Comparison of ENCODE assay signal across 10 cellular contexts in the genomic region with DNA sequence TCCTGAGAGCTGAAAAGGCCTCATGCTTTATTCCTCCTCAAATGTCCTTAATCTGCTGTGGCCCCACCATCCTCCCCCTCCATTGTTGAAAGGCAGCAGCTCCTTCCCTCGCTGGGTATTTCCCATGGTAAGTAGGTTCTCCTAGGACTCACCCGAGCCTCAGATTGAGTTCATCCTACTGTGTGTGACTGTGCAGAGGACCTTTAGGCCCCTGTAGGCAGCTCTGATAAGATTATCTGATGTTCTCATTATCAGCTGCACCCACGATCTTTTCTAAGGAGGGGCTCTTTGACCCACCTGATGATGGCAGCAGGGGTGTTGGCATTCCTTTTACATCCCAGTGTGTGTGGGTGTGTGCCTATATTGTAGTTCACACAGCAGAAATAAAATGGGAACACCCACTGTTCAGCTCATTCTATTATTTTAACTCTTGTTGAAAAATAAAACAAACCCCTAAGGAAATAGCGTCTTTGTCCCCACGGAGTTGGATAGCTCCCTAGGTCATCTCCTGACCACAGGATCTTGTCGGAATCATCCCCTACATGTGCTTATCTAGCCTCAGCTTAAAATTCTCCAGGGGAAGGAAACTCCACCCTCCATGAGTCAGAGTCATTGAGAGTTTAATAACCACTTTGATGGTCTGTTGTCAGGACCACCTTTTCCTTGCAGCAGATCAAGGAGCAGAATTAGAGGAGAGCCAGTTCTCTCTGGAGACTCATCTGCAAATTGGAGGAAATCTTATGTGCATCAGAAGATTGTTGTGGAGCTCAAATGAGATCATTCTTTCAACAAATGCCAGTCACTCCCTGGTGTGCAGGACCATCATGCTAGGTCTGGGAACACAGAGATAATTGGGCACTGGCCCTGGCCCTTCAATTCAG. TPM values are rescaled to one million over a fixed set of nuclear protein-coding genes. Genes with fewer than 3 reads are reported as not detected.
DNase-seq lines count a peak whose midpoint lies in the region; ATAC-seq and TF ChIP-seq lines count a peak whose summit lies in the region.
"Had no signal": no experiment of that assay in that cellular context is flagged by ENCODE, and none has a peak within 500 bp of the region (broad histone marks: within the 10 kb centered on the region; RNA-seq: fewer than 3 reads in every experiment).

No MANE protein-coding gene starts in this region.

- H3K4me1 ChIP-seq in RWPE2 (ENCODE audit: insufficient read depth, poor library complexity, severe bottlenecking): peaks cover 31% of the 10 kb centered on the region
- H3K4me1 ChIP-seq in esophagus squamous epithelium: peaks cover 5 to 60% (median 17%) of the 10 kb centered on the region in 3 donors
- H3K4me1 ChIP-seq in neural progenitor cell: peaks cover 34% of the 10 kb centered on the region
- H3K4me1 ChIP-seq in GM23338 (ENCODE audit: insufficient read depth): no peaks in the 10 kb centered on the region; the same call in 1 of the 2 replicates

- H3F3A ChIP-seq in neural progenitor cell (ENCODE audit: low read depth) (peaks cover 16% of the 10 kb centered on the region), GM23338 (replicated peaks; ENCODE audit: low read depth) (no peaks in the 10 kb centered on the region)

- H3K79me2 ChIP-seq in neural progenitor cell (ENCODE audit: low read depth) (no peaks in the 10 kb centered on the region), GM23338 (replicated peaks; ENCODE audit: insufficient read depth) (no peaks in the 10 kb centered on the region)

- TF ChIP-seq POLR2A in esophagus squamous epithelium (IDR thresholded peaks at IDR 0.05): no peak

- intact Hi-C loops in CD14-positive monocyte (cut with micrococcal nuclease) (no loop called here), esophagus squamous epithelium (cut with DNase I) (no loop called here)

- H3K4me3 Mint-ChIP-seq in CD14-positive monocyte (peak overlapping the region in 1 of 2 donors; percentile 95), neural progenitor cell (peak overlapping the region; percentile 57), GM23338 (no peak overlapping the region)
- H3K4me3 Mint-ChIP-seq: CD8-positive, alpha-beta T cell had no signal

- H3K36me3 ChIP-seq in RWPE2 (ENCODE audit: low read depth) (no peaks in the 10 kb centered on the region), esophagus squamous epithelium (peaks cover 0 to 9% (median 0%) of the 10 kb centered on the region in 3 donors), neural progenitor cell (no peaks in the 10 kb centered on the region), GM23338 (ENCODE audit: insufficient read depth) (no peaks in the 10 kb centered on the region)

- peak overlapping the region; percentile 21 for H2AFZ ChIP-seq in neural progenitor cell (replicated peaks)
- no peak overlapping the region for H2AFZ ChIP-seq in GM23338

- 38 to 60% methylated on average over 6 of the region's 6 CpGs for WGBS in esophagus squamous epithelium, 2 donors

- H3K9me3 ChIP-seq in RWPE2 (ENCODE audit: severe bottlenecking): no peaks in the 10 kb centered on the region
- H3K9me3 ChIP-seq in esophagus squamous epithelium: no peaks in the 10 kb centered on the region
- H3K9me3 ChIP-seq in neural progenitor cell (ENCODE audit: low read depth): no peaks in the 10 kb centered on the region

- H3K4me3 ChIP-seq in RWPE2 (ENCODE audit: severe bottlenecking) (no peak overlapping the region), esophagus squamous epithelium (peak overlapping the region in 1 of 4 donors; percentile 31), neural progenitor cell (no peak overlapping the region), GM23338 (no peak overlapping the region)

- H3K27me3 Mint-ChIP-seq in CD14-positive monocyte (ENCODE audit: low read depth in 3 of 3) (peaks cover 0 to 3% (median 1%) of the 10 kb centered on the region in 3 donors), neural progenitor cell (ENCODE audit: insufficient read depth, low read depth) (peaks cover 7% of the 10 kb centered on the region), GM23338 (ENCODE audit: insufficient read depth, low read depth, poor library complexity) (peaks cover 9% of the 10 kb centered on the region)

- H3K4me2 ChIP-seq in neural progenitor cell: peak overlapping the region; percentile 19
- no peak overlapping the region for H3K4me2 ChIP-seq in GM23338

- H3K9me3 Mint-ChIP-seq in CD14-positive monocyte (no peaks in the 10 kb centered on the region), neural progenitor cell (no peaks in the 10 kb centered on the region), GM23338 (peaks cover 5% of the 10 kb centered on the region; the same call in 2 of the 3 replicates)

- peak overlapping the region; percentile 84 for H3K27ac ChIP-seq in RWPE2 (ENCODE audit: poor library complexity, severe bottlenecking)
- H3K27ac ChIP-seq in esophagus squamous epithelium: peak overlapping the region; percentile 74 to 85 (median 82)
- H3K27ac ChIP-seq in neural progenitor cell: no peak overlapping the region
- no peak overlapping the region for H3K27ac ChIP-seq in GM23338 (ENCODE audit: low read depth)

- H3K4me1 Mint-ChIP-seq in CD14-positive monocyte: peaks cover 22% of the 10 kb centered on the region
- peaks cover 50% of the 10 kb centered on the region for H3K4me1 Mint-ChIP-seq in neural progenitor cell
- peaks cover 19% of the 10 kb centered on the region; the same call in 2 of the 3 replicates for H3K4me1 Mint-ChIP-seq in GM23338

- H4K20me1 ChIP-seq in neural progenitor cell (ENCODE audit: low read depth): no peaks in the 10 kb centered on the region
- H4K20me1 ChIP-seq in GM23338 (replicated peaks; ENCODE audit: insufficient read depth): no peaks in the 10 kb centered on the region

- H3K27ac Mint-ChIP-seq in CD14-positive monocyte (peak overlapping the region in 4 of 7 donors; percentile 19 to 90 (median 69)), neural progenitor cell (peak overlapping the region; percentile 35), GM23338 (no peak overlapping the region)
- H3K27ac Mint-ChIP-seq: CD8-positive, alpha-beta T cell had no signal

- H3K9me2 ChIP-seq in GM23338 (ENCODE audit: insufficient read depth): no peaks in the 10 kb centered on the region

- H3K36me3 Mint-ChIP-seq in CD14-positive monocyte (no peaks in the 10 kb centered on the region), neural progenitor cell (peaks cover 9% of the 10 kb centered on the region), GM23338 (ENCODE audit: low read depth) (no peaks in the 10 kb centered on the region)

- no peak for ATAC-seq in RWPE2 (ENCODE audit: low read depth)
- ATAC-seq in GM23338: no peak
- no peak for ATAC-seq in HG03342 (IDR thresholded peaks at IDR 0.05; ENCODE audit: unreplicated experiment)
- ATAC-seq: CD8-positive, alpha-beta T cell had no signal

- H3K9ac ChIP-seq in neural progenitor cell: no peak overlapping the region

- no peak for DNase-seq in CD14-positive monocyte (ENCODE audit: low spot score)
- no peak for DNase-seq in RWPE2 (ENCODE audit: low spot score)
- DNase-seq in esophagus squamous epithelium (lab: John Stamatoyannopoulos, UW): no peak
- peak; percentile 13 for DNase-seq in neural progenitor cell (ENCODE audit: low spot score)
- no peak for DNase-seq in GM23338 (ENCODE audit: low spot score)
- DNase-seq in cerebellum (ENCODE audit: low spot score): no peak
- DNase-seq in RPMI8226: no peak
- DNase-seq: activated CD4-positive, alpha-beta T cell treated with anti-CD3 and anti-CD28 coated beads for 1 hour; CD8-positive, alpha-beta T cell had no signal

- H3K27me3 ChIP-seq in RWPE2 (ENCODE audit: insufficient read depth, poor library complexity, severe bottlenecking) (no peaks in the 10 kb centered on the region), esophagus squamous epithelium (no peaks in the 10 kb centered on the region), neural progenitor cell (no peaks in the 10 kb centered on the region), GM23338 (ENCODE audit: insufficient read depth) (no peaks in the 10 kb centered on the region)

- TF ChIP-seq CTCF in CD14-positive monocyte (IDR thresholded peaks at IDR 0.05): no peak
- TF ChIP-seq CTCF in RWPE2 (IDR thresholded peaks at IDR 0.05; ENCODE audit: poor library complexity, severe bottlenecking): no peak
- no peak for TF ChIP-seq CTCF in esophagus squamous epithelium (IDR thresholded peaks at IDR 0.05)
- no peak for TF ChIP-seq CTCF in neural progenitor cell (IDR thresholded peaks at IDR 0.05)
- no peak for TF ChIP-seq CTCF in GM23338 (conservative IDR thresholded peaks at IDR 0.05; ENCODE audit: low read depth in 2 of 2)

TF ChIP-seq in GM23338, 12 proteins besides CTCF, POLR2A, EP300 and RAD21 (continues in another document):
- no peak for TF ChIP-seq EZH2 (IDR thresholded peaks at IDR 0.05; ENCODE audit: low read depth, unreplicated experiment)
- TF ChIP-seq ETS1 (IDR thresholded peaks at IDR 0.05): no peak
- no peak for TF ChIP-seq ZNF331 (CRISPR knock-in tag; IDR thresholded peaks at IDR 0.05; ENCODE audit: low read depth)
- TF ChIP-seq ZNF114 (CRISPR knock-in tag; IDR thresholded peaks at IDR 0.05): no peak
- TF ChIP-seq JUNB (IDR thresholded peaks at IDR 0.05; ENCODE audit: unreplicated experiment): no peak
- no peak for TF ChIP-seq NANOG (IDR thresholded peaks at IDR 0.05; ENCODE audit: borderline replicate concordance)

RNA-seq across cellular contexts. Expression of gene ENDOD1, which starts 19.3 kb away (rescaled TPM):
- polyA plus RNA-seq in CD14-positive monocyte: 1 to 10 TPM; 3.2 to 3.4 TPM
- total RNA-seq in esophagus squamous epithelium: 10 to 100 TPM; 27.8 to 44.8 (median 35.9) TPM
- 1.9 and 2.0 TPM in 2 replicates for total RNA-seq in neural progenitor cell (ENCODE audit: low replicate concordance)
- 4.0 and 4.4 TPM in 2 replicates for total RNA-seq in GM23338 (2014; rRNA removed; shearing (Covaris generic))
- polyA plus RNA-seq in GM23338 (2016; fragmentation: Nextera tagmentation; extraction: Ambion mirVana): 0.76 and 1.1 TPM in 2 replicates
- total RNA-seq in cerebellum: 15.3 TPM

RNA-seq across cellular contexts. Expression of gene SRSF8, which starts 42.2 kb away (rescaled TPM):
- polyA plus RNA-seq in CD14-positive monocyte: 10 to 100 TPM; 24.4 to 24.9 TPM
- total RNA-seq in esophagus squamous epithelium: 10 to 100 TPM; 20.1 to 37.4 (median 22.2) TPM
- 17.6 and 17.8 TPM in 2 replicates for total RNA-seq in neural progenitor cell (ENCODE audit: low replicate concordance)
- 11.0 and 12.6 TPM in 2 replicates for total RNA-seq in GM23338 (2014; rRNA removed; shearing (Covaris generic))
- 18.2 and 19.9 TPM in 2 replicates for polyA plus RNA-seq in GM23338 (2016; fragmentation: Nextera tagmentation; extraction: Ambion mirVana)
- 29.7 TPM for total RNA-seq in cerebellum

RNA-seq across cellular contexts. Expression of gene KDM4F, which starts 59.7 kb away (rescaled TPM):
- not detected for polyA plus RNA-seq in CD14-positive monocyte
- not detected for total RNA-seq in esophagus squamous epithelium
- not detected in 2 replicates for total RNA-seq in neural progenitor cell (ENCODE audit: low replicate concordance)
- not detected in 2 replicates for total RNA-seq in GM23338 (2014; rRNA removed; shearing (Covaris generic))
- polyA plus RNA-seq in GM23338 (2016; fragmentation: Nextera tagmentation; extraction: Ambion mirVana): not detected in 2 replicates
- not detected for total RNA-seq in cerebellum
- total RNA-seq: CD8-positive, alpha-beta T cell had no signal

Comparison
In these comparisons a context has a peak if more than half of its experiments do, and no peak if none do; other contexts are left out.
1. H3K27ac ChIP-seq: peak in RWPE2 (single experiment) and esophagus squamous epithelium (4 of 4); none in neural progenitor cell (single experiment) and GM23338 (single experiment).